ENCODE assay signal across 27 cellular contexts in the genomic region with DNA sequence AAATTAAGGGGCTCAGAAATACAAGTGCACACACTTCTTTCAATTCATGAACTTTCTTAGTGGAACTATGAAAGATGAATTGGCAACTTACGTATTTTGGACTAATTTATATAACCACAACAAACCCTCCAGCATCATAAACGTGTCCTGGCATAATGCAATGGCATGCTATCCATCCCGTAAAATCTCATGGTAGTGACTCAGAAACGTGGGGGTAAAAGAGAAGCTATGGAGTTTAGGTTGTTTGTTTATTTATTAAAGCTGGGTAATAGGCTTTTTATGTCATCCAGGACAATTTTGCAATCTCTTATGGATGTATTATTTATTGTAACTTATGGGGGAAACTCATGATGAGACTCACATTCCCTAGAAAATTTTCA.
"Had no signal": no experiment of that assay in that cellular context is flagged by ENCODE, and none has a peak within 500 bp of the region (broad histone marks: within the 10 kb centered on the region; RNA-seq: fewer than 3 reads in every experiment).

No MANE protein-coding gene starts in this region.

- H3K9me3 Mint-ChIP-seq: mesothelial cell of epicardium; natural killer cell treated with Interleukin-12 subunit alpha and Interleukin-12 subunit beta and Interleukin-15 and Interleukin-18, amount 100 ng/mL, for 72 hours; stimulated activated naive CD8-positive, alpha-beta T cell treated with anti-CD3 and anti-CD28 coated beads, Interleukin-15, Interleukin-2, amounts not matched to agents 100 ng/mL and 50 ng/mL, for 24 hours had no signal

- H3K4me3 Mint-ChIP-seq: endodermal cell; mesothelial cell of epicardium; naive B cell; natural killer cell treated with Interleukin-12 subunit alpha and Interleukin-12 subunit beta and Interleukin-15 and Interleukin-18, amount 100 ng/mL, for 72 hours; neural progenitor cell; stimulated activated naive B cell treated with anti-CD40 and anti-IgM and Interleukin-4, amounts not matched to agents 10 μg/mL and 1 μg/mL and 100 μg/mL, for 72 hours; stimulated activated naive CD8-positive, alpha-beta T cell treated with anti-CD3 and anti-CD28 coated beads, Interleukin-15, Interleukin-2, amounts not matched to agents 100 ng/mL and 50 ng/mL, for 24 hours had no signal

- H3K4me1 Mint-ChIP-seq: endodermal cell; naive B cell; stimulated activated naive B cell treated with anti-CD40 and anti-IgM and Interleukin-4, amounts not matched to agents 10 μg/mL and 1 μg/mL and 100 μg/mL, for 72 hours had no signal

- H3K27ac Mint-ChIP-seq: endodermal cell; mesothelial cell of epicardium; natural killer cell treated with Interleukin-12 subunit alpha and Interleukin-12 subunit beta and Interleukin-15 and Interleukin-18, amount 100 ng/mL, for 72 hours; neural progenitor cell; progenitor cell of endocrine pancreas; stimulated activated naive B cell treated with anti-CD40 and anti-IgM and Interleukin-4, amounts not matched to agents 10 μg/mL and 1 μg/mL and 100 μg/mL, for 72 hours; stimulated activated naive CD8-positive, alpha-beta T cell treated with anti-CD3 and anti-CD28 coated beads, Interleukin-15, Interleukin-2, amounts not matched to agents 100 ng/mL and 50 ng/mL, for 24 hours had no signal

- DNase-seq: effector CD4-positive, alpha-beta T cell; endodermal cell; heart left ventricle; kidney; mesenchymal stem cell; mucosa of descending colon; naive B cell; right lobe of liver; small intestine; stimulated activated CD4-positive, alpha-beta T cell treated with anti-CD3 and anti-CD28 coated beads, Interleukin-15, amount 100 ng/mL, for 24 hours; stimulated activated CD4-positive, alpha-beta T cell treated with anti-CD3 and anti-CD28 coated beads, Interleukin-2, amount 100 ng/mL, for 48 hours; stimulated activated naive B cell treated with anti-CD40 and anti-IgM and Interleukin-4, amounts not matched to agents 10 μg/mL and 1 μg/mL and 100 μg/mL, for 72 hours; upper lobe of right lung had no signal

- H3K4me3 ChIP-seq: dorsolateral prefrontal cortex, gastroesophageal sphincter, heart left ventricle, hepatocyte, lung, mucosa of descending colon, neural progenitor cell, right lobe of liver, thoracic aorta, tibial nerve, upper lobe of right lung, vagina had no signal

- H3K27me3 Mint-ChIP-seq: progenitor cell of endocrine pancreas had no signal

- H3K4me1 ChIP-seq: gastroesophageal sphincter, heart left ventricle, parathyroid adenoma, right lobe of liver, tibial nerve, upper lobe of right lung, vagina had no signal

- H3K27ac ChIP-seq: gastroesophageal sphincter, heart left ventricle, hepatocyte, neural progenitor cell, parathyroid adenoma, right lobe of liver, thoracic aorta, tibial nerve, upper lobe of right lung, vagina had no signal

- ATAC-seq: gastroesophageal sphincter; heart left ventricle; left lobe of liver; mucosa of descending colon; natural killer cell treated with Interleukin-12 subunit alpha and Interleukin-12 subunit beta and Interleukin-15 and Interleukin-18, amount 100 ng/mL, for 72 hours; stimulated activated naive B cell treated with anti-CD40 and anti-IgM and Interleukin-4, amounts not matched to agents 10 μg/mL and 1 μg/mL and 100 μg/mL, for 72 hours; upper lobe of right lung had no signal

- H3K36me3 Mint-ChIP-seq: mesothelial cell of epicardium; naive B cell; natural killer cell treated with Interleukin-12 subunit alpha and Interleukin-12 subunit beta and Interleukin-15 and Interleukin-18, amount 100 ng/mL, for 72 hours; neural progenitor cell; stimulated activated naive B cell treated with anti-CD40 and anti-IgM and Interleukin-4, amounts not matched to agents 10 μg/mL and 1 μg/mL and 100 μg/mL, for 72 hours had no signal

- H3K9me3 ChIP-seq: gastroesophageal sphincter, heart left ventricle, mucosa of descending colon, right lobe of liver, thoracic aorta, tibial nerve, upper lobe of right lung, vagina had no signal

- H3K36me3 ChIP-seq: gastroesophageal sphincter, heart left ventricle, neural progenitor cell, thoracic aorta, tibial nerve, upper lobe of right lung, vagina had no signal
